14 cellular contexts compared by ENCODE assay signal in the genomic region with DNA sequence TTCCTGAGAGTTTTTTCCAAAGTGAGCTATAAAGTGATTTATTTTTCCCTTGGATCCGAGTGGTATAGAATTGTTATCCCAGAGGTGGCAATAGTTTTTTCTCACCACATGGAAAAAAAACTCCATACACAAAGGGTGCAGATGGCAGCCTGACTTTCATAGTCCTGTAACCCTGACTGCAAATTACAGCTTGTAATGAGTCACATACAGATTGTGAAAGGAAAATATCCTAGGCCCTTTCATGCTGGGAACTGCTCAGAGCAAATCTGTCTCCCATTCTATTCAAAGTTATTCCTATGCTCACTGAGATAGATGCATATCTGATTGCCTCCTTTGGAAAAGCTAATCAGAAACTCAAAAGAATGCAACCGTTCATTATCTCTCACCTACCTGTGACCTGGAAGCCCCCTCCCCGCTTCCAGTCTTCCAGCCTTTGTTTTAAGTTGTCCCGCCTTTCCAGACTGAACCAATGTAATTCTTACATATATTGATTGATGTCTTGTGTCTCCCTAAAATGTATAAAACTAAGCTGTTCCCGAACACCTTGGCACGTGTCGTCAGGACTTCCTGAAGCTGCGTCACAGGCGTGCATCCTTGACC.
DNase-seq lines count a peak whose midpoint lies in the region; ATAC-seq and TF ChIP-seq lines count a peak whose summit lies in the region.
"Had no signal": no experiment of that assay in that cellular context is flagged by ENCODE, and none has a peak within 500 bp of the region (broad histone marks: within the 10 kb centered on the region; RNA-seq: fewer than 3 reads in every experiment).

No MANE protein-coding gene starts in this region.

- no peaks in the 10 kb centered on the region for H3K36me3 ChIP-seq in iPS-15b (ENCODE audit: control insufficient read depth, insufficient read depth, low read length)
- H3K36me3 ChIP-seq: transverse colon had no signal

- H3K9me3 ChIP-seq in iPS-15b (ENCODE audit: control insufficient read depth, insufficient read depth, low read length), result no peaks in the 10 kb centered on the region
- H3K9me3 ChIP-seq in CD4-positive, alpha-beta T cell (ENCODE audit: control insufficient read depth, low read length), result peaks cover 6% of the 10 kb centered on the region
- H3K9me3 ChIP-seq: transverse colon had no signal

- peak; percentile 18 for DNase-seq in Ammon's horn (ENCODE audit: low spot score)
- peak; percentile 24 for DNase-seq in HT1080 (ENCODE audit: low read depth)
- DNase-seq in astrocyte of the hippocampus (ENCODE audit: low read depth, low spot score), result peak; percentile 39
- DNase-seq in islet precursor cell, result no peak
- DNase-seq in KG1 (lab: John Stamatoyannopoulos, UW), result no peak
- no peak for DNase-seq in CD4-positive, alpha-beta T cell
- DNase-seq in activated CD4-positive, alpha-beta T cell treated with anti-CD3 and anti-CD28 coated beads, Interleukin-2, amount 10 ng/mL, durations not matched to agents 7 days and 5 days, result no peak
- DNase-seq: activated naive CD8-positive, alpha-beta T cell treated with anti-CD3 and anti-CD28 coated beads, Interleukin-2, amount 50 U/mL, for 24 hours; DMS153; stimulated activated CD8-positive, alpha-beta memory T cell treated with anti-CD3 and anti-CD28 coated beads, Interleukin-4, amount 100 ng/mL, for 48 hours; T-cell; transverse colon had no signal

- no peak for ATAC-seq in CD4-positive, alpha-beta T cell (ENCODE audit: poor library complexity)
- ATAC-seq: activated CD4-positive, CD25-positive, alpha-beta regulatory T cell treated with anti-CD3 and anti-CD28 coated beads, Interleukin-2, amount 50 U/mL, for 24 hours; activated naive CD8-positive, alpha-beta T cell treated with anti-CD3 and anti-CD28 coated beads, Interleukin-2, amount 50 U/mL, for 24 hours; T-cell had no signal

- H3K4me3 ChIP-seq in iPS-15b (ENCODE audit: low read depth, low read length), result peak overlapping the region; percentile 11
- H3K4me3 ChIP-seq: transverse colon had no signal

- H3K9me3 Mint-ChIP-seq in CD4-positive, alpha-beta T cell, result no peaks in the 10 kb centered on the region
- H3K9me3 Mint-ChIP-seq in activated CD4-positive, alpha-beta T cell treated with anti-CD3 and anti-CD28 coated beads, Interleukin-2, amount 10 ng/mL, durations not matched to agents 7 days and 5 days, result peaks cover 6% of the 10 kb centered on the region
- H3K9me3 Mint-ChIP-seq: activated naive CD8-positive, alpha-beta T cell treated with anti-CD3 and anti-CD28 coated beads, Interleukin-2, amount 50 U/mL, for 24 hours; T-cell had no signal

- intact Hi-C loops in CD4-positive, alpha-beta T cell (cut with DNase I, micrococcal nuclease), result no loop called here

- no peaks in the 10 kb centered on the region for H3K36me3 Mint-ChIP-seq in CD4-positive, alpha-beta T cell (ENCODE audit: low read depth)
- no peaks in the 10 kb centered on the region for H3K36me3 Mint-ChIP-seq in activated CD4-positive, alpha-beta T cell treated with anti-CD3 and anti-CD28 coated beads, Interleukin-2, amount 10 ng/mL, durations not matched to agents 7 days and 5 days (ENCODE audit: low read depth)
- H3K36me3 Mint-ChIP-seq: T-cell had no signal

- H3K4me3 Mint-ChIP-seq in CD4-positive, alpha-beta T cell, result no peak overlapping the region
- no peak overlapping the region for H3K4me3 Mint-ChIP-seq in activated CD4-positive, alpha-beta T cell treated with anti-CD3 and anti-CD28 coated beads, Interleukin-2, amount 10 ng/mL, durations not matched to agents 7 days and 5 days
- H3K4me3 Mint-ChIP-seq: activated naive CD8-positive, alpha-beta T cell treated with anti-CD3 and anti-CD28 coated beads, Interleukin-2, amount 50 U/mL, for 24 hours; T-cell had no signal

- H3K27ac Mint-ChIP-seq in CD4-positive, alpha-beta T cell, result no peak overlapping the region
- no peak overlapping the region for H3K27ac Mint-ChIP-seq in activated CD4-positive, alpha-beta T cell treated with anti-CD3 and anti-CD28 coated beads, Interleukin-2, amount 10 ng/mL, durations not matched to agents 7 days and 5 days
- H3K27ac Mint-ChIP-seq: activated naive CD8-positive, alpha-beta T cell treated with anti-CD3 and anti-CD28 coated beads, Interleukin-2, amount 50 U/mL, for 24 hours; T-cell had no signal

- H3K27ac ChIP-seq in CD4-positive, alpha-beta T cell (ENCODE audit: low read depth, low read length), result no peak overlapping the region
- H3K27ac ChIP-seq: transverse colon had no signal

- H3K4me1 Mint-ChIP-seq in CD4-positive, alpha-beta T cell (ENCODE audit: low read depth), result no peaks in the 10 kb centered on the region
- no peaks in the 10 kb centered on the region for H3K4me1 Mint-ChIP-seq in activated CD4-positive, alpha-beta T cell treated with anti-CD3 and anti-CD28 coated beads, Interleukin-2, amount 10 ng/mL, durations not matched to agents 7 days and 5 days
- H3K4me1 Mint-ChIP-seq: activated naive CD8-positive, alpha-beta T cell treated with anti-CD3 and anti-CD28 coated beads, Interleukin-2, amount 50 U/mL, for 24 hours; T-cell had no signal

- CTCF ChIA-PET in CD4-positive, alpha-beta T cell (lab: Charles Lee), result no interaction called here
- CTCF ChIA-PET in activated CD4-positive, alpha-beta T cell treated with anti-CD3 and anti-CD28 coated beads, Interleukin-2, amount 10 ng/mL, durations not matched to agents 7 days and 5 days (lab: Charles Lee), result no interaction called here

- no peak overlapping the region for H3K9ac ChIP-seq in iPS-15b (ENCODE audit: low read depth, low read length)

- POLR2A ChIA-PET in CD4-positive, alpha-beta T cell (lab: Charles Lee), result no interaction called here
- POLR2A ChIA-PET in activated CD4-positive, alpha-beta T cell treated with anti-CD3 and anti-CD28 coated beads, Interleukin-2, amount 10 ng/mL, durations not matched to agents 7 days and 5 days (lab: Charles Lee), result no interaction called here

- H3K27me3 Mint-ChIP-seq in CD4-positive, alpha-beta T cell, result peaks cover 14% of the 10 kb centered on the region
- peaks cover 2% of the 10 kb centered on the region for H3K27me3 Mint-ChIP-seq in activated CD4-positive, alpha-beta T cell treated with anti-CD3 and anti-CD28 coated beads, Interleukin-2, amount 10 ng/mL, durations not matched to agents 7 days and 5 days

- H3K4me1 ChIP-seq in iPS-15b (ENCODE audit: control insufficient read depth, insufficient read depth, low read length), result peaks cover 27% of the 10 kb centered on the region
- H3K4me1 ChIP-seq: transverse colon had no signal

- TF ChIP-seq CTCF in CD4-positive, alpha-beta T cell (IDR thresholded peaks at IDR 0.05), result no peak

- H3K27me3 ChIP-seq in iPS-15b (ENCODE audit: control insufficient read depth, insufficient read depth, low read length), result no peaks in the 10 kb centered on the region
- H3K27me3 ChIP-seq in CD4-positive, alpha-beta T cell (ENCODE audit: control insufficient read depth, insufficient read depth, low read length), result no peaks in the 10 kb centered on the region
- H3K27me3 ChIP-seq: transverse colon had no signal

Comparison
In these comparisons a context has a peak if more than half of its experiments do, and no peak if none do; other contexts are left out.
1. DNase-seq: peak in Ammon's horn (single experiment), HT1080 (single experiment) and astrocyte of the hippocampus (single experiment); none in islet precursor cell (single experiment), KG1 (single experiment), CD4-positive, alpha-beta T cell (0 of 10) and activated CD4-positive, alpha-beta T cell treated with anti-CD3 and anti-CD28 coated beads, Interleukin-2, amount 10 ng/mL, durations not matched to agents 7 days and 5 days (single experiment).